Comparison of ENCODE assay signal across 36 cellular contexts in genomic region chr14:63378444-63378843, GRCh38. TPM values are rescaled to one million over a fixed set of nuclear protein-coding genes. Genes with fewer than 3 reads are reported as not detected.
"Had no signal": no experiment of that assay in that cellular context is flagged by ENCODE, and none has a peak within 500 bp of the region (broad histone marks: within the 10 kb centered on the region; RNA-seq: fewer than 3 reads in every experiment).

No MANE protein-coding gene starts in this region.

- H3K36me3 ChIP-seq: uterus had no signal

- H3K9me3 ChIP-seq: neutrophil, pancreas, prostate gland, spleen, suprapubic skin, testis, tibial nerve, upper lobe of right lung, uterus had no signal

- H3K27ac ChIP-seq: neutrophil, pancreas, prostate gland, skin epidermis, spleen, suprapubic skin, testis, tibial nerve, upper lobe of right lung, uterus had no signal

- DNase-seq: naive B cell; naive thymus-derived CD8-positive, alpha-beta T cell; nephron progenitor cell; nucleus accumbens; pancreas; right cardiac atrium; spleen; stimulated activated CD4-positive, alpha-beta T cell treated with anti-CD3 and anti-CD28 coated beads, Interleukin-12 subunit alpha, Interleukin-12 subunit beta, amount 100 ng/mL, for 4 hours; stimulated activated CD4-positive, alpha-beta T cell treated with anti-CD3 and anti-CD28 coated beads, Interleukin-1b, Interleukin-23, amount 100 ng/mL, for 48 hours; stimulated activated CD4-positive, alpha-beta T cell treated with anti-CD3 and anti-CD28 coated beads, Interleukin-4, amount 100 ng/mL, for 1 hour; stimulated activated CD4-positive, alpha-beta T cell treated with anti-CD3 and anti-CD28 coated beads, Interleukin-4, amount 100 ng/mL, for 4 hours; stimulated activated CD8-positive, alpha-beta memory T cell treated with anti-CD3 and anti-CD28 coated beads, Interleukin-4, amount 100 ng/mL, for 48 hours; stimulated activated naive CD4-positive, alpha-beta T cell; stimulated activated naive CD8-positive, alpha-beta T cell treated with anti-CD3 and anti-CD28 coated beads, Interleukin-15, amount 100 ng/mL, for 72 hours; stimulated activated naive CD8-positive, alpha-beta T cell treated with anti-CD3 and anti-CD28 coated beads, Interleukin-15, Interleukin-2, amounts not matched to agents 100 U/mL and 50 U/mL, for 24 hours; substantia nigra; testis; trophoblast cell; upper lobe of right lung; uterus had no signal

- H3K4me3 ChIP-seq: pancreas, prostate gland, skin epidermis, smooth muscle cell, spleen, suprapubic skin, testis, tibial nerve, upper lobe of right lung, uterus had no signal

- H3K27me3 ChIP-seq: neutrophil, pancreas, spleen, suprapubic skin, testis, tibial nerve, upper lobe of right lung, uterus had no signal

- H3K4me1 ChIP-seq: pancreas, prostate gland, suprapubic skin, testis, tibial nerve, upper lobe of right lung, uterus had no signal

- ATAC-seq: naive thymus-derived CD8-positive, alpha-beta T cell; natural killer cell treated with Interleukin-12 subunit alpha and Interleukin-12 subunit beta and Interleukin-15 and Interleukin-18, amount 100 ng/mL, for 72 hours; pancreas; right cardiac atrium; sciatic nerve; stimulated activated memory B cell treated with anti-CD40 and anti-IgM and Interleukin-4, amounts not matched to agents 10 μg/mL and 1 μg/mL and 100 μg/mL, for 72 hours; stimulated activated naive CD8-positive, alpha-beta T cell treated with anti-CD3 and anti-CD28 coated beads, Interleukin-15, amount 100 ng/mL, for 72 hours; stimulated activated naive CD8-positive, alpha-beta T cell treated with anti-CD3 and anti-CD28 coated beads, Interleukin-15, Interleukin-2, amounts not matched to agents 100 U/mL and 50 U/mL, for 24 hours; upper lobe of right lung had no signal

- H3K4me2 ChIP-seq: smooth muscle cell had no signal

- FAIRE-seq: pancreas had no signal

RNA-seq across cellular contexts. Expression of gene GPHB5, which starts 59.7 kb away (rescaled TPM):
- total RNA-seq: naive thymus-derived CD8-positive, alpha-beta T cell; natural killer cell treated with Interleukin-12 subunit alpha and Interleukin-12 subunit beta and Interleukin-15 and Interleukin-18, amount 100 ng/mL, for 72 hours; neural crest cell; omental fat pad; osteocyte; pancreas; posterior vena cava; prostate gland; pulmonary artery endothelial cell; renal cortical epithelial cell; right cardiac atrium; sciatic nerve; smooth muscle cell; spleen; suprapubic skin; testis; tibial nerve; upper lobe of right lung; urinary bladder; uterus had no signal
- polyA plus RNA-seq: naive thymus-derived CD8-positive, alpha-beta T cell; pancreas; right cardiac atrium; smooth muscle cell; spleen; urinary bladder had no signal
